Comparison of ENCODE assay signal across 24 cellular contexts in the genomic region with DNA sequence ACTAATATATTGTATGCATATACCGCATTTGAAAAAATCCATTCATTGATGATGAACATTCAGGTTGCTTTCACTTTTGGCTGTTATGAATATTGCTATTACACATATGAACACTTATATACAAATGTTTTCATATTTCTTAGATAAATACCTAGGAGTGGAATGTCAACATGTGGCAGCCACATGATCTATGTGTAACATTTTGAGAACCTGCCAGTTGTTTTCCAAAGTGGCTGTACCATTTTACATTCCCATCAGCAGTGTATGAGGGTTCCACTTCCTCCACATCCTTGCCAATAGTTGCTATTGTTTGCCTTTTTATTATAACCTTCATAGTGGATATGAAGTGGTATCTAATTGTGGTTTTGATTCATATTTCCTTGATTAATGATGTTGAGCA. TPM values are rescaled to one million over a fixed set of nuclear protein-coding genes. Genes with fewer than 3 reads are reported as not detected.
"Had no signal": no experiment of that assay in that cellular context is flagged by ENCODE, and none has a peak within 500 bp of the region (broad histone marks: within the 10 kb centered on the region; RNA-seq: fewer than 3 reads in every experiment).

No MANE protein-coding gene starts in this region.

- H3K4me2 ChIP-seq: neural progenitor cell had no signal

- H2AFZ ChIP-seq: neural progenitor cell had no signal

- H3K4me3 ChIP-seq: mucosa of descending colon, neural progenitor cell, transverse colon, uterus had no signal

- H3K36me3 ChIP-seq: neural progenitor cell, transverse colon, uterus had no signal

- H3K4me1 Mint-ChIP-seq: activated CD4-positive, alpha-beta T cell treated with anti-CD3 and anti-CD28 coated beads, Interleukin-2, amount 10 ng/mL, durations not matched to agents 24 days and 14 days; activated naive CD4-positive, alpha-beta T cell treated with anti-CD3 and anti-CD28 coated beads, Interleukin-2, amount 10 ng/mL, durations not matched to agents 7 days and 5 days; activated naive CD8-positive, alpha-beta T cell treated with anti-CD3 and anti-CD28 coated beads, Interleukin-2, amount 50 U/mL, for 24 hours; naive thymus-derived CD4-positive, alpha-beta T cell; neural progenitor cell had no signal

- H3K27me3 ChIP-seq: neural progenitor cell, transverse colon, uterus had no signal

- H3K27ac Mint-ChIP-seq: activated CD4-positive, alpha-beta T cell treated with anti-CD3 and anti-CD28 coated beads, Interleukin-2, amount 10 ng/mL, durations not matched to agents 24 days and 14 days; activated naive CD4-positive, alpha-beta T cell treated with anti-CD3 and anti-CD28 coated beads, Interleukin-2, amount 10 ng/mL, durations not matched to agents 7 days and 5 days; activated naive CD8-positive, alpha-beta T cell treated with anti-CD3 and anti-CD28 coated beads, Interleukin-2, amount 50 U/mL, for 24 hours; brain; naive thymus-derived CD4-positive, alpha-beta T cell; neural progenitor cell; progenitor cell of endocrine pancreas; stimulated activated naive CD8-positive, alpha-beta T cell treated with anti-CD3 and anti-CD28 coated beads, Interleukin-15, Interleukin-2, amounts not matched to agents 100 ng/mL and 50 ng/mL, for 24 hours had no signal

- H3K36me3 Mint-ChIP-seq: activated naive CD4-positive, alpha-beta T cell treated with anti-CD3 and anti-CD28 coated beads, Interleukin-2, amount 10 ng/mL, durations not matched to agents 7 days and 5 days; brain; naive thymus-derived CD4-positive, alpha-beta T cell; neural progenitor cell had no signal

- H3K27ac ChIP-seq: neural progenitor cell, transverse colon, uterus had no signal

- H3K9me3 ChIP-seq: mucosa of descending colon, transverse colon, uterus had no signal

- H3K4me1 ChIP-seq: neural progenitor cell, transverse colon, uterus had no signal

- H3K27me3 Mint-ChIP-seq: activated CD4-positive, alpha-beta T cell treated with anti-CD3 and anti-CD28 coated beads, Interleukin-2, amount 10 ng/mL, durations not matched to agents 24 days and 14 days; activated naive CD4-positive, alpha-beta T cell treated with anti-CD3 and anti-CD28 coated beads, Interleukin-2, amount 10 ng/mL, durations not matched to agents 7 days and 5 days; activated naive CD8-positive, alpha-beta T cell treated with anti-CD3 and anti-CD28 coated beads, Interleukin-2, amount 50 U/mL, for 24 hours; brain; naive thymus-derived CD4-positive, alpha-beta T cell; progenitor cell of endocrine pancreas; stimulated activated naive CD8-positive, alpha-beta T cell treated with anti-CD3 and anti-CD28 coated beads, Interleukin-15, Interleukin-2, amounts not matched to agents 100 ng/mL and 50 ng/mL, for 24 hours had no signal

- H3K4me3 Mint-ChIP-seq: activated CD4-positive, alpha-beta T cell treated with anti-CD3 and anti-CD28 coated beads, Interleukin-2, amount 10 ng/mL, durations not matched to agents 24 days and 14 days; activated naive CD4-positive, alpha-beta T cell treated with anti-CD3 and anti-CD28 coated beads, Interleukin-2, amount 10 ng/mL, durations not matched to agents 7 days and 5 days; activated naive CD8-positive, alpha-beta T cell treated with anti-CD3 and anti-CD28 coated beads, Interleukin-2, amount 50 U/mL, for 24 hours; brain; naive thymus-derived CD4-positive, alpha-beta T cell; neural progenitor cell; stimulated activated naive CD8-positive, alpha-beta T cell treated with anti-CD3 and anti-CD28 coated beads, Interleukin-15, Interleukin-2, amounts not matched to agents 100 ng/mL and 50 ng/mL, for 24 hours had no signal

- H3K9me3 Mint-ChIP-seq: activated CD4-positive, alpha-beta T cell treated with anti-CD3 and anti-CD28 coated beads, Interleukin-2, amount 10 ng/mL, durations not matched to agents 24 days and 14 days; activated naive CD4-positive, alpha-beta T cell treated with anti-CD3 and anti-CD28 coated beads, Interleukin-2, amount 10 ng/mL, durations not matched to agents 7 days and 5 days; activated naive CD8-positive, alpha-beta T cell treated with anti-CD3 and anti-CD28 coated beads, Interleukin-2, amount 50 U/mL, for 24 hours; brain; neural progenitor cell; stimulated activated naive CD8-positive, alpha-beta T cell treated with anti-CD3 and anti-CD28 coated beads, Interleukin-15, Interleukin-2, amounts not matched to agents 100 ng/mL and 50 ng/mL, for 24 hours had no signal

- H3K9ac ChIP-seq: neural progenitor cell had no signal

- DNase-seq: activated CD4-positive, alpha-beta T cell treated with anti-CD3 and anti-CD28 coated beads, Interleukin-2, amount 10 ng/mL, durations not matched to agents 24 days and 14 days; activated CD8-positive, alpha-beta memory T cell treated with anti-CD3 and anti-CD28 coated beads for 24 hours; activated CD8-positive, alpha-beta memory T cell treated with anti-CD3 and anti-CD28 coated beads, Interleukin-2, amount 50 U/mL, for 48 hours; activated effector memory CD4-positive, alpha-beta T cell treated with Interleukin-2 at 50 U/mL for 16 hours; activated naive CD4-positive, alpha-beta T cell treated with anti-CD3 and anti-CD28 coated beads, Interleukin-2, amount 10 ng/mL, durations not matched to agents 7 days and 5 days; activated naive CD8-positive, alpha-beta T cell treated with anti-CD3 and anti-CD28 coated beads, Interleukin-2, amount 50 U/mL, for 24 hours; activated T-cell treated with anti-CD3 and anti-CD28 coated beads, Interleukin-2, amount 50 U/mL, for 48 hours; anterior cingulate cortex; central memory CD4-positive, alpha-beta T cell; erythroblast; mesenchymal stem cell; mucosa of descending colon; naive thymus-derived CD4-positive, alpha-beta T cell; right cardiac atrium; small intestine; stimulated activated CD4-positive, alpha-beta T cell treated with anti-CD3 and anti-CD28 coated beads, Interleukin-15, amount 100 ng/mL, for 24 hours; stimulated activated CD4-positive, alpha-beta T cell treated with anti-CD3 and anti-CD28 coated beads, Interleukin-2, amount 100 ng/mL, for 48 hours; T1000; transverse colon; uterus had no signal

RNA-seq across cellular contexts. Expression of a gene that starts 40.5 kb away (rescaled TPM):
- total RNA-seq: activated CD4-positive, alpha-beta T cell treated with anti-CD3 and anti-CD28 coated beads, Interleukin-2, amount 10 ng/mL, durations not matched to agents 24 days and 14 days; naive thymus-derived CD4-positive, alpha-beta T cell had no signal
- polyA plus RNA-seq: naive thymus-derived CD4-positive, alpha-beta T cell had no signal
